ENCODE assay signal across 16 cellular contexts in the genomic region with DNA sequence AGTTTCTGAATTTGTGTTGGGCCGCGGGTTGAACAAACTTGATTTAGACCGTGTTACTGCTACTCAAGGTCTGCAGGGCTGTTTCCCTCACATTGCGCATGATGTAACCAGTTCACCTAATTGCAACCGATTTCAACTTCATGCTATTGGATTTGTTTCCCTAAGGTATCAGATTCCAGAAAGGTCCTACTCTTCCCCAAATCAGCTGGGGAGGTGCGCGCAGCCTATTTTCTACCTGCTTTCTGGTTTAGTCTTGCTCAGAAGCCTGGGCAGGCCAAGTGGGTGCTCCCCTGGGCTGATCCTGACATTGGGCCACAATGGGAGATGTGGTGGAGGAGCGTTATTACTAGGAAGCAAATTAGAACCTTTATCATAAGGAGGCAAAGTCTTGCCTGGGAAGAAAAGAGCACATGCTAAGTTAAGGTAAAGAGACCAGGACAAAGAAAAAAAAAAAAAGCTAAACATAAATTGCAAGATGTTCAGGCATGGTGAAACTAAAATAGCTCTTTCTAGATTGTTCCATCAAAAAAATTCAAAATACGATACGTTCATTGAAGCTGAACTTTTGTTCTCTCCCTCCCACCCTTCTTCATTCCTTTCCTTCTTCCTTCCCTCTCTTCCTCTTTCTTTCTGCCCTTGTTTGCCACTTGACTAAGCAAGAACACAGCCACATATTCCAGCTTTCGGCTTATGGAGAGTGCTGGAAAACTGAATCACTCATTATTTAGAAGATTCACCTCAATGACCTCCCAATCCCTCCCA.
"Had no signal": no experiment of that assay in that cellular context is flagged by ENCODE, and none has a peak within 500 bp of the region (broad histone marks: within the 10 kb centered on the region; RNA-seq: fewer than 3 reads in every experiment).

No MANE protein-coding gene starts in this region.

- H3K9me3 Mint-ChIP-seq: activated T-helper 17 cell treated with anti-CD3 and anti-CD28 coated beads, Interleukin-2, amount 50 U/mL, for 72 hours; neural crest cell had no signal

- H3K4me3 Mint-ChIP-seq: activated B cell treated with CpG ODN at 0.5 μM for 24 hours; activated naive CD4-positive, alpha-beta T cell treated with anti-CD3 and anti-CD28 coated beads for 36 hours; activated T-helper 17 cell treated with anti-CD3 and anti-CD28 coated beads, Interleukin-2, amount 50 U/mL, for 72 hours; neural crest cell had no signal

- H3K36me3 ChIP-seq: gastrocnemius medialis, left ventricle myocardium inferior, stomach, vagina had no signal

- DNase-seq: activated B cell treated with CpG ODN at 0.5 μM for 24 hours; activated CD4-positive, alpha-beta T cell treated with anti-CD3 and anti-CD28 coated beads, Interleukin-2, amount 50 U/mL, for 1 hour; activated naive CD4-positive, alpha-beta T cell treated with anti-CD3 and anti-CD28 coated beads for 36 hours; activated T-cell treated with anti-CD3 and anti-CD28 coated beads for 4 hours; central memory CD4-positive, alpha-beta T cell; cortex of kidney; effector memory CD4-positive, alpha-beta T cell; gastrocnemius medialis; islet precursor cell; left ventricle myocardium inferior; stimulated activated CD4-positive, alpha-beta T cell treated with anti-CD3 and anti-CD28 coated beads, Interleukin-4, amount 100 ng/mL, for 24 hours; stomach had no signal

- H3K27me3 Mint-ChIP-seq: activated B cell treated with CpG ODN at 0.5 μM for 24 hours had no signal

- H3K27ac Mint-ChIP-seq: activated B cell treated with CpG ODN at 0.5 μM for 24 hours; activated naive CD4-positive, alpha-beta T cell treated with anti-CD3 and anti-CD28 coated beads for 36 hours; activated T-helper 17 cell treated with anti-CD3 and anti-CD28 coated beads, Interleukin-2, amount 50 U/mL, for 72 hours had no signal

- H3K9me3 ChIP-seq: gastrocnemius medialis, left ventricle myocardium inferior, stomach, vagina had no signal

- ATAC-seq: activated T-helper 17 cell treated with anti-CD3 and anti-CD28 coated beads, Interleukin-2, amount 50 U/mL, for 72 hours; gastrocnemius medialis had no signal

- H3K27ac ChIP-seq: epithelial cell of prostate, gastrocnemius medialis, left ventricle myocardium inferior, stomach, vagina had no signal

- H3K4me3 ChIP-seq: gastrocnemius medialis, left ventricle myocardium inferior, stomach, vagina had no signal

- H3K27me3 ChIP-seq: gastrocnemius medialis, stomach, vagina had no signal
